In the genomic region with DNA sequence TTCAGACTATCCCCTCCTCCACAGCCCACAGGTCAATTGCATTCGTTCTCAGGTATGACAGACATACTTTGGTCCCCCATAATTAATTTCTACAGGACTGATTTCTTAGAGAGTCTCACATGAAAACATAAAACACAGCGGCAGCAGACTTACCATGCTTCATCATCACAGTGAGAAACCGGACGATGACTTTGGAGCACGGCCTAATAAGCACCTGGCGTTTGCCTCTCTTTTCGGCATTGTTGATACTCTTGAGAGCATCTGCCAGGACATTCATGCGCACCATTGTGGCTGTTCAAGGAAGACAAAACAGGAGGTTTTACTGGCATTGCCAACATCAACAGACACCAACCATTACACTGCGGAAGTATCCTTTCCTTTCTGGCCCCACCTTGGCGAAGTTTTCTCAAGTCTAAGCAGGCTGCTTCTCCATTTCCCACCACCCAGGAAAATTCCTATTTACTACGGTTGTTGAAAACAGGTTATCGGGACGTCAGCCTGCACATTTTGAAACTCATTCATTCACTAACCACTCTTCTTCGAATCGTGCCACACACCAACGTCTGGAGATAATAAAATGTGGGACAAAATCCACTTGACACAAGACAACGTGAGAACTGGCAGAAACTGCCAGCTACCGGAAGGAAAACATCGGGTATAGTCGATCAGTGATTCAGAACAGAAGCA, we compare ENCODE assay signal across 8 cellular contexts. TPM values are rescaled to one million over a fixed set of nuclear protein-coding genes. Genes with fewer than 3 reads are reported as not detected.
DNase-seq lines count a peak whose midpoint lies in the region; ATAC-seq and TF ChIP-seq lines count a peak whose summit lies in the region.

No MANE protein-coding gene starts in this region.

- no CpG with 5 or more reads among the region's 20 CpGs for WGBS in mesendoderm (ENCODE audit: extremely low coverage, insufficient coverage, low lambda C conversion rate)

- no peak for TF ChIP-seq CTCF in A673 (conservative IDR thresholded peaks at IDR 0.05; ENCODE audit: low read depth, low read length)
- TF ChIP-seq CTCF in brain (conservative IDR thresholded peaks at IDR 0.05): no peak

- peak overlapping the region; percentile 97 for H3K56ac ChIP-seq in mesendoderm (ENCODE audit: low read length)

- peaks cover 76% of the 10 kb centered on the region for H3K36me3 Mint-ChIP-seq in brain

- no peaks in the 10 kb centered on the region for H3K27me3 ChIP-seq in A673 (replicated peaks; ENCODE audit: insufficient read depth, low read depth, low read length, poor library complexity)
- H3K27me3 ChIP-seq in HUES48 (ENCODE audit: control insufficient read depth, insufficient read depth, low read length): no peaks in the 10 kb centered on the region
- H3K27me3 ChIP-seq in mesendoderm (ENCODE audit: insufficient read depth, low read length, poor library complexity): no peaks in the 10 kb centered on the region

- H3K9me3 Mint-ChIP-seq in brain: peaks cover 0 to 6% (median 0%) of the 10 kb centered on the region in 5 experiments

- CTCF ChIA-PET in A673 (lab: Charles Lee): no interaction called here

- no peak overlapping the region for H4K8ac ChIP-seq in mesendoderm (ENCODE audit: low read depth, low read length)

- H3K4me1 ChIP-seq in A673 (ENCODE audit: insufficient read depth, low read length, poor library complexity, severe bottlenecking) (peaks cover 30% of the 10 kb centered on the region), HUES48 (ENCODE audit: control insufficient read depth, insufficient read depth, low read length) (peaks cover 16% of the 10 kb centered on the region), mesendoderm (ENCODE audit: control insufficient read depth, low read depth, low read length) (peaks cover 5% of the 10 kb centered on the region)

- H3K18ac ChIP-seq in mesendoderm (ENCODE audit: low read length): no peak overlapping the region

- peaks cover 7% of the 10 kb centered on the region for H3K27me3 Mint-ChIP-seq in brain

- peaks cover 86% of the 10 kb centered on the region for H3K36me3 ChIP-seq in A673 (ENCODE audit: insufficient read depth, low read length, poor library complexity, severe bottlenecking)
- H3K36me3 ChIP-seq in HUES48 (ENCODE audit: control insufficient read depth, insufficient read depth, low read length): peaks cover 86% of the 10 kb centered on the region
- H3K36me3 ChIP-seq in mesendoderm (ENCODE audit: control insufficient read depth, insufficient read depth, low read length): peaks cover 24% of the 10 kb centered on the region

- H3K27ac ChIP-seq in A673 (ENCODE audit: low read depth, low read length, poor library complexity, severe bottlenecking) (peak overlapping the region; percentile 94), HUES48 (ENCODE audit: low read depth, low read length) (peak overlapping the region; percentile 91), mesendoderm (ENCODE audit: low read depth, low read length) (peak overlapping the region; percentile 3)

- H3K9me3 ChIP-seq in A673 (ENCODE audit: low read depth, low read length, poor library complexity, severe bottlenecking) (no peaks in the 10 kb centered on the region), HUES48 (ENCODE audit: control insufficient read depth, insufficient read depth, low read length) (no peaks in the 10 kb centered on the region)

- peak overlapping the region; percentile 88 to 97 (median 95) for H3K27ac Mint-ChIP-seq in brain

- intact Hi-C loops in A673 (cut with micrococcal nuclease; ENCODE audit: unreplicated experiment): no loop called here

- H2AK5ac ChIP-seq in mesendoderm (ENCODE audit: low read length): no peak overlapping the region

- no peak overlapping the region for H4K5ac ChIP-seq in mesendoderm (ENCODE audit: low read length)

- H2BK120ac ChIP-seq in mesendoderm (ENCODE audit: low read depth, low read length): no peak overlapping the region

- no peak overlapping the region for H2BK5ac ChIP-seq in mesendoderm (ENCODE audit: low read length)

- peak overlapping the region; percentile 98 for H3K9ac ChIP-seq in HUES48 (ENCODE audit: low read depth, low read length)
- H3K9ac ChIP-seq in mesendoderm (ENCODE audit: low read length): peak overlapping the region; percentile 81

- ATAC-seq in HG03097 (IDR thresholded peaks at IDR 0.05; ENCODE audit: low FRiP score, unreplicated experiment) (no peak), GM21390 (IDR thresholded peaks at IDR 0.05; ENCODE audit: unreplicated experiment) (no peak), HG03439 (IDR thresholded peaks at IDR 0.05; ENCODE audit: unreplicated experiment) (no peak)

- H3K79me1 ChIP-seq in mesendoderm (ENCODE audit: low read length): peaks cover 6% of the 10 kb centered on the region

- BruUV-seq in A673 (replicated peaks; lab: Mats Ljungman, UMichigan): no TSS peak

- H3K4me2 ChIP-seq in mesendoderm (ENCODE audit: low read length): peak overlapping the region; percentile 91

- peaks cover 60% of the 10 kb centered on the region for H3K79me2 ChIP-seq in mesendoderm (ENCODE audit: control insufficient read depth, insufficient read depth, low read length)

- no peak overlapping the region for H2BK15ac ChIP-seq in mesendoderm (replicated peaks; ENCODE audit: low read depth)

- peak overlapping the region; percentile 88 for H3K4me3 ChIP-seq in A673 (ENCODE audit: low read depth, low read length, poor library complexity, severe bottlenecking)
- peak overlapping the region; percentile 96 for H3K4me3 ChIP-seq in HUES48 (ENCODE audit: low read depth, low read length)
- peak overlapping the region; percentile 60 for H3K4me3 ChIP-seq in mesendoderm (ENCODE audit: low read length)

- DNase-seq in A673 (ENCODE audit: low spot score) (no peak), mesendoderm (no peak), HuH-7 (ENCODE audit: low spot score) (no peak)

- peak overlapping the region; percentile 93 to 99 (median 98) for H3K4me3 Mint-ChIP-seq in brain

- H3K23ac ChIP-seq in mesendoderm (ENCODE audit: low read length): peak overlapping the region; percentile 80

- peaks cover 67% of the 10 kb centered on the region for H3K4me1 Mint-ChIP-seq in brain

- H3K4ac ChIP-seq in mesendoderm (ENCODE audit: low read depth, low read length): no peak overlapping the region

- POLR2A ChIA-PET in A673 (lab: Charles Lee; ENCODE audit: low non-redundant PET): interaction anchor here (0.6 to 1.3 kb wide), 2 partner anchors 10 to 12 kb away, joined by 3 to 7 read pairs; a partner anchor contains a TSS

RNA-seq across cellular contexts. Expression of a gene that starts 1.2 kb away (rescaled TPM):
- 1,282 and 1,307 TPM in 2 replicates for total RNA-seq in A673 (2021)
- polyA plus RNA-seq in brain (ENCODE audit: insufficient read depth, low read depth, low replicate concordance): 3,160 TPM
- 4,618 TPM for polyA plus RNA-seq in mesendoderm (2013, experiment 1 of 2)
- 4,640 TPM for polyA plus RNA-seq in mesendoderm (2013, experiment 2 of 2)

RNA-seq across cellular contexts. Expression of a gene that starts 12.4 kb away (rescaled TPM):
- 179 and 223 TPM in 2 replicates for total RNA-seq in A673 (2021)
- 363 TPM for polyA plus RNA-seq in brain (ENCODE audit: insufficient read depth, low read depth, low replicate concordance)
- 213 TPM for polyA plus RNA-seq in mesendoderm (2013, experiment 1 of 2)
- 213 TPM for polyA plus RNA-seq in mesendoderm (2013, experiment 2 of 2)

Comparison
In these comparisons a context has a peak if more than half of its experiments do, and no peak if none do; other contexts are left out.
1. H3K27ac ChIP-seq: peak in every context shown above with its lines; median percentile 94 in A673; 91 in HUES48; 3 in mesendoderm.